8 cellular contexts compared by ENCODE assay signal in genomic region chr5:96868603-96869371, GRCh38. TPM values are rescaled to one million over a fixed set of nuclear protein-coding genes. Genes with fewer than 3 reads are reported as not detected.
DNase-seq lines count a peak whose midpoint lies in the region; ATAC-seq and TF ChIP-seq lines count a peak whose summit lies in the region.

No MANE protein-coding gene starts in this region.

- H3K27ac ChIP-seq in GM23338 (ENCODE audit: low read depth) = no peak overlapping the region
- no peak overlapping the region for H3K27ac ChIP-seq in endodermal cell (ENCODE audit: low read depth, low read length)

- H3K4me3 ChIP-seq in GM23338 (no peak overlapping the region), endodermal cell (ENCODE audit: low read length) (no peak overlapping the region), mucosa of descending colon (no peak overlapping the region)

- H3K4me1 ChIP-seq in GM23338 (ENCODE audit: insufficient read depth) (peaks cover 15% of the 10 kb centered on the region; the same call in 1 of the 2 replicates), endodermal cell (ENCODE audit: control insufficient read depth, insufficient read depth, low read length) (peaks cover 4% of the 10 kb centered on the region), mucosa of descending colon (ENCODE audit: low read depth) (no peaks in the 10 kb centered on the region)

- H3K4me3 Mint-ChIP-seq in GM23338 (no peak overlapping the region), endodermal cell (no peak overlapping the region)

- H3K9me3 Mint-ChIP-seq in GM23338 (no peaks in the 10 kb centered on the region), endodermal cell (no peaks in the 10 kb centered on the region)

- no peaks in the 10 kb centered on the region for H3K9me2 ChIP-seq in GM23338 (ENCODE audit: insufficient read depth)

- TF ChIP-seq CTCF in GM23338 (conservative IDR thresholded peaks at IDR 0.05; ENCODE audit: low read depth in 2 of 2) (peak; percentile 85 to 92), endodermal cell (conservative IDR thresholded peaks at IDR 0.05) (peak; percentile 91), mucosa of descending colon (IDR thresholded peaks at IDR 0.05) (peak; percentile 85)

- peak; percentile 41 for DNase-seq in stimulated activated CD4-positive, alpha-beta T cell treated with anti-CD3 and anti-CD28 coated beads, Interleukin-4, amount 100 ng/mL, for 24 hours
- DNase-seq in stimulated activated CD4-positive, alpha-beta T cell treated with anti-CD3 and anti-CD28 coated beads, Interleukin-4, amount 100 ng/mL, for 1 hour = no peak
- peak; percentile 78 for DNase-seq in GM23338 (ENCODE audit: low spot score)
- peak; percentile 62 for DNase-seq in KBM-7
- DNase-seq in SHP77 (lab: John Stamatoyannopoulos, UW) = peak; percentile 35 to 50
- DNase-seq in endodermal cell = no peak
- peak in 1 of 3 donors; percentile 42 for DNase-seq in mucosa of descending colon
- no peak for DNase-seq in NK-92 treated with Interleukin-12 subunit alpha and Interleukin-12 subunit beta, amount 100 ng/mL, for 24 hours (lab: John Stamatoyannopoulos, UW)

- H3K36me3 ChIP-seq in GM23338 (ENCODE audit: insufficient read depth) (no peaks in the 10 kb centered on the region), endodermal cell (ENCODE audit: control insufficient read depth, insufficient read depth, low read length) (no peaks in the 10 kb centered on the region), mucosa of descending colon (ENCODE audit: low read depth) (no peaks in the 10 kb centered on the region)

- 60 to 66% methylated on average over 4 to 5 of the region's 6 CpGs for WGBS in endodermal cell (ENCODE audit: insufficient coverage in 1 of 2, insufficient read length in 1 of 2), 2 experiments

- H3K27me3 Mint-ChIP-seq in GM23338 (ENCODE audit: insufficient read depth, low read depth, poor library complexity) (no peaks in the 10 kb centered on the region), endodermal cell (ENCODE audit: insufficient read depth) (no peaks in the 10 kb centered on the region)

- no peaks in the 10 kb centered on the region for H3K9me3 ChIP-seq in endodermal cell (ENCODE audit: control insufficient read depth, low read length)
- H3K9me3 ChIP-seq in mucosa of descending colon = no peaks in the 10 kb centered on the region

- no peaks in the 10 kb centered on the region for H3F3A ChIP-seq in GM23338 (replicated peaks; ENCODE audit: low read depth)

- H3K4me2 ChIP-seq in GM23338 = no peak overlapping the region

- intact Hi-C loops in mucosa of descending colon (cut with DNase I, micrococcal nuclease) = loop anchor here in 1 of 2 donors (10.0 kb wide), 1 partner anchor 54 kb away; no protein-coding TSS in a partner anchor

- H3K36me3 Mint-ChIP-seq in GM23338 (ENCODE audit: low read depth) (no peaks in the 10 kb centered on the region), endodermal cell (ENCODE audit: low read depth) (no peaks in the 10 kb centered on the region)

- ATAC-seq in GM23338 (peak; percentile 94), mucosa of descending colon (peak; percentile 96)

- H3K27me3 ChIP-seq in GM23338 (ENCODE audit: insufficient read depth) = no peaks in the 10 kb centered on the region
- H3K27me3 ChIP-seq in endodermal cell (ENCODE audit: control insufficient read depth, insufficient read depth, low read length, poor library complexity, severe bottlenecking) = no peaks in the 10 kb centered on the region

- in situ Hi-C loops in KBM-7 (cut with MboI; ENCODE audit: low pct_unique_long_range_greater_than_20kb, low sequenced_read_pairs) = no loop called here

- no peak overlapping the region for H3K27ac Mint-ChIP-seq in GM23338
- H3K27ac Mint-ChIP-seq in endodermal cell = no peak overlapping the region

- H3K4me1 Mint-ChIP-seq in GM23338 (peaks cover 26% of the 10 kb centered on the region), endodermal cell (peaks cover 14% of the 10 kb centered on the region)

- H3K9ac ChIP-seq in endodermal cell (ENCODE audit: extremely low read depth, low read length, poor library complexity, severe bottlenecking) = no peak overlapping the region

- H4K20me1 ChIP-seq in GM23338 (replicated peaks; ENCODE audit: insufficient read depth) = no peaks in the 10 kb centered on the region

- no peak overlapping the region for H2AFZ ChIP-seq in GM23338

- no peaks in the 10 kb centered on the region for H3K79me2 ChIP-seq in GM23338 (replicated peaks; ENCODE audit: insufficient read depth)

TF ChIP-seq in GM23338, 12 proteins besides CTCF, POLR2A, EP300 and RAD21:
- no peak for TF ChIP-seq STAT1 (IDR thresholded peaks at IDR 0.05; ENCODE audit: unreplicated experiment)
- no peak for TF ChIP-seq CREB1 (CRISPR knock-in tag; IDR thresholded peaks at IDR 0.05; ENCODE audit: low read depth)
- no peak for TF ChIP-seq POLR2AphosphoS5 (IDR thresholded peaks at IDR 0.05; ENCODE audit: low read depth)
- no peak for TF ChIP-seq ETS1 (IDR thresholded peaks at IDR 0.05)
- TF ChIP-seq REST (IDR thresholded peaks at IDR 0.05; ENCODE audit: unreplicated experiment) = no peak
- no peak for TF ChIP-seq ZNF331 (CRISPR knock-in tag; IDR thresholded peaks at IDR 0.05; ENCODE audit: low read depth)
- TF ChIP-seq EZH2phosphoT487 (IDR thresholded peaks at IDR 0.05; ENCODE audit: unreplicated experiment) = no peak
- TF ChIP-seq NANOG (IDR thresholded peaks at IDR 0.05; ENCODE audit: borderline replicate concordance) = no peak

RNA-seq across cellular contexts. Expression of gene ERAP2, which starts 7.5 kb away (rescaled TPM):
- total RNA-seq in GM23338 (2014; rRNA removed; shearing (Covaris generic)) = not detected in 2 replicates
- polyA plus RNA-seq in GM23338 (2016; fragmentation: Nextera tagmentation; extraction: Ambion mirVana) = 0.73 TPM in 1 of 2 replicates, not detected in the other
- not detected for total RNA-seq in endodermal cell
- not detected for polyA plus RNA-seq in endodermal cell (2013, experiment 1 of 2)
- polyA plus RNA-seq in endodermal cell (2013, experiment 2 of 2) = not detected
- 10 to 100 TPM; 16.1 to 44.8 (median 19.5) TPM for total RNA-seq in mucosa of descending colon

Comparison
In these comparisons a context has a peak if more than half of its experiments do, and no peak if none do; other contexts are left out.
1. DNase-seq: peak in stimulated activated CD4-positive, alpha-beta T cell treated with anti-CD3 and anti-CD28 coated beads, Interleukin-4, amount 100 ng/mL, for 24 hours (single experiment), GM23338 (single experiment), KBM-7 (single experiment) and SHP77 (2 of 2); none in stimulated activated CD4-positive, alpha-beta T cell treated with anti-CD3 and anti-CD28 coated beads, Interleukin-4, amount 100 ng/mL, for 1 hour (single experiment), endodermal cell (single experiment) and NK-92 treated with Interleukin-12 subunit alpha and Interleukin-12 subunit beta, amount 100 ng/mL, for 24 hours (single experiment).
2. Peak in every context shown above with its lines, with median percentiles within 50 percentile points of each other: CTCF ChIP-seq.